ENCODE assay signal across 11 cellular contexts in genomic region chr1:15578921-15579682, GRCh38. TPM values are rescaled to one million over a fixed set of nuclear protein-coding genes. Genes with fewer than 3 reads are reported as not detected.
DNase-seq lines count a peak whose midpoint lies in the region; ATAC-seq and TF ChIP-seq lines count a peak whose summit lies in the region.
"Had no signal": no experiment of that assay in that cellular context is flagged by ENCODE, and none has a peak within 500 bp of the region (broad histone marks: within the 10 kb centered on the region; RNA-seq: fewer than 3 reads in every experiment).

No MANE protein-coding gene starts in this region.

- H3K4me2 ChIP-seq in Karpas-422 (ENCODE audit: low read depth, low read length, poor library complexity, severe bottlenecking): no peak overlapping the region

- peaks cover 8% of the 10 kb centered on the region for H3K27me3 Mint-ChIP-seq in nephron (ENCODE audit: low read depth)

- peaks cover 34% of the 10 kb centered on the region for H3K4me1 Mint-ChIP-seq in nephron

- no peaks in the 10 kb centered on the region for H3K79me2 ChIP-seq in Karpas-422 (ENCODE audit: low read length)

- H3K27ac ChIP-seq in Karpas-422 (ENCODE audit: low read length) (peak overlapping the region; percentile 57), substantia nigra (ENCODE audit: low read depth, low read length, poor library complexity, severe bottlenecking) (no peak overlapping the region)
- H3K27ac ChIP-seq: SK-N-MC had no signal

- H3K27me3 ChIP-seq in Karpas-422 (ENCODE audit: low read length): no peaks in the 10 kb centered on the region

- no peaks in the 10 kb centered on the region for H3K9me3 ChIP-seq in Karpas-422 (ENCODE audit: low read length)

- DNase-seq in GM12865 (ENCODE audit: low read depth): peak; percentile 72
- DNase-seq in Karpas-422: no peak
- DNase-seq in activated gamma-delta T cell treated with anti-CD3 and anti-CD28 coated beads, Interleukin-2, amount 50 U/mL, for 16 hours (ENCODE audit: low read depth): peak; percentile 8
- no peak for DNase-seq in islet precursor cell
- no peak for DNase-seq in substantia nigra (lab: John Stamatoyannopoulos, UW)
- no peak for DNase-seq in NCI-H2196 treated with DMSO at 0.1 percent for 48 hours (lab: John Stamatoyannopoulos, UW; ENCODE audit: unreplicated experiment)
- DNase-seq: DMS153, right cardiac atrium had no signal

- no peaks in the 10 kb centered on the region for H3K9me2 ChIP-seq in Karpas-422 (replicated peaks; ENCODE audit: insufficient read depth, low read length)

- no peak overlapping the region; the same call in 1 of the 2 replicates for H2AFZ ChIP-seq in Karpas-422 (ENCODE audit: low read length)

- no peak for ATAC-seq in HG03565 (IDR thresholded peaks at IDR 0.05; ENCODE audit: unreplicated experiment)

- H3K4me3 ChIP-seq in GM12865 (ENCODE audit: low read depth, low read length): peak overlapping the region; percentile 21
- H3K4me3 ChIP-seq in Karpas-422 (ENCODE audit: low read length): no peak overlapping the region
- H3K4me3 ChIP-seq: SK-N-MC had no signal

- H3K36me3 ChIP-seq in Karpas-422 (ENCODE audit: insufficient read depth, low read length): no peaks in the 10 kb centered on the region

- no peak overlapping the region for H3K4me3 Mint-ChIP-seq in nephron

- peak overlapping the region; percentile 20; the same call in 1 of the 2 replicates for H3K9ac ChIP-seq in Karpas-422 (ENCODE audit: low read length)

- no peaks in the 10 kb centered on the region for H3K9me3 Mint-ChIP-seq in nephron

- H3K36me3 Mint-ChIP-seq in nephron (ENCODE audit: low read depth): peaks cover 8% of the 10 kb centered on the region

- TF ChIP-seq CTCF in GM12865 (IDR thresholded peaks at IDR 0.05; ENCODE audit: insufficient read depth, low read depth, low read length, missing control alignments) (no peak), nephron (IDR thresholded peaks at IDR 0.05; ENCODE audit: unreplicated experiment in 3 of 3) (no peak)

- H4K20me1 ChIP-seq in Karpas-422 (ENCODE audit: insufficient read depth, low read depth, low read length): no peaks in the 10 kb centered on the region

- peak overlapping the region; percentile 66 to 92 (median 88) for H3K27ac Mint-ChIP-seq in nephron

- peaks cover 20% of the 10 kb centered on the region for H3K4me1 ChIP-seq in Karpas-422 (ENCODE audit: low read length)

RNA-seq across cellular contexts. Expression of gene AGMAT, which starts 5.7 kb away (rescaled TPM):
- total RNA-seq in Karpas-422 (2014; rRNA removed; shearing (Covaris generic); ENCODE audit: low replicate concordance): 3.3 and 8.6 TPM in 2 replicates

RNA-seq across cellular contexts. Expression of gene DDI2, which starts 38.2 kb away (rescaled TPM):
- 29.3 and 40.0 TPM in 2 replicates for total RNA-seq in Karpas-422 (2014; rRNA removed; shearing (Covaris generic); ENCODE audit: low replicate concordance)

RNA-seq across cellular contexts. Expression of gene DNAJC16, which starts 52.5 kb away (rescaled TPM):
- 15.5 and 31.0 TPM in 2 replicates for total RNA-seq in Karpas-422 (2014; rRNA removed; shearing (Covaris generic); ENCODE audit: low replicate concordance)

RNA-seq across cellular contexts. Expression of gene CASP9, which starts 55.1 kb away (rescaled TPM):
- 26.1 and 31.8 TPM in 2 replicates for total RNA-seq in Karpas-422 (2014; rRNA removed; shearing (Covaris generic); ENCODE audit: low replicate concordance)

Comparison
In these comparisons a context has a peak if more than half of its experiments do, and no peak if none do; other contexts are left out.
1. DNase-seq: peak in GM12865 (single experiment) and activated gamma-delta T cell treated with anti-CD3 and anti-CD28 coated beads, Interleukin-2, amount 50 U/mL, for 16 hours (single experiment); none in Karpas-422 (single experiment), islet precursor cell (single experiment), substantia nigra (0 of 49) and NCI-H2196 treated with DMSO at 0.1 percent for 48 hours (single experiment).